In the genomic region with DNA sequence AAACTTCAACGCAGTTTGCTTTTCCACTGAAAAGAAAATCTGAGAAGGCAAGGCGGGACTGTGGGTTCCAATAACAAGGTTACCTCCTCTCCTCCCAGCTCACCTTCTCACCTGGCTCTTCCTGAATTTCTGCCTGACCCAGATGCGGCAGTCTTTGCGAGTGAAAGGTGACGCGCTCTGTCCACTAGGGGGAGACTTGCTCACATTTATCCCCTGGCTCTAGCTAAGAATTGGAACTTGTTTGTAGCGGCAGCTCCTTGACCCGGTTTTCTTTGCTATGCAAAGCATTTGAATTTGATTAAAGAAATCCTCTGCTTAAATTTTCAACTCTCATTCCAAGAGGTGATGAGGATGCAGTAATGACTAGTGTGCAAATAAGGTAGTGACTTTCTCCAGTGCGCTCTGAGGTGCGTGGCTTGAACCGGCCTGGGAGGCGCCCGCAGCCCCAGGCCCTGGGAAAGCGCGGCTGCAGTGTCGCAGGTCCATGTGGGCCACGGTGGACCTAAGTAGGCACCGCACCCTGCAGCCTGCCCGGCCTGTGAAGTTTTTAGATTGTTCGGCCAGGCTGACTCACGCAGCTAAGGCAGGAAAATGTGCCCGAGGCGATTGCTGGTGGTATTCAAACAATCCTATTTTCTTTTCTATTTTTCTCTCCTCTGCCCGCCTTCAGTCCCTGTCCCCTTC, we compare ENCODE assay signal across 1 cellular context.
TF ChIP-seq lines count a peak whose summit lies in the region.

No MANE protein-coding gene starts in this region.

TF ChIP-seq in SK-N-SH, 30 proteins besides CTCF, POLR2A, EP300 and RAD21 (continued from another document):
- TF ChIP-seq GATA2 (CRISPR knock-in tag; IDR thresholded peaks at IDR 0.05) (no peak), YY1 (IDR thresholded peaks at IDR 0.05; ENCODE audit: low read depth) (no peak), FOXM1 (IDR thresholded peaks at IDR 0.05; ENCODE audit: low read depth) (no peak), RCOR1 (IDR thresholded peaks at IDR 0.05; ENCODE audit: low read length) (no peak; the same call in 1 of the 2 replicates), CHD2 (IDR thresholded peaks at IDR 0.05; ENCODE audit: low read length, partially characterized antibody) (peak; percentile 36), JUND (IDR thresholded peaks at IDR 0.05) (no peak), GABPA (IDR thresholded peaks at IDR 0.05; ENCODE audit: low read depth) (no peak), FOXJ3 (CRISPR knock-in tag; IDR thresholded peaks at IDR 0.05) (no peak), NFIC (IDR thresholded peaks at IDR 0.05; ENCODE audit: borderline replicate concordance) (no peak)
- TF ChIP-seq, protein P1, sequence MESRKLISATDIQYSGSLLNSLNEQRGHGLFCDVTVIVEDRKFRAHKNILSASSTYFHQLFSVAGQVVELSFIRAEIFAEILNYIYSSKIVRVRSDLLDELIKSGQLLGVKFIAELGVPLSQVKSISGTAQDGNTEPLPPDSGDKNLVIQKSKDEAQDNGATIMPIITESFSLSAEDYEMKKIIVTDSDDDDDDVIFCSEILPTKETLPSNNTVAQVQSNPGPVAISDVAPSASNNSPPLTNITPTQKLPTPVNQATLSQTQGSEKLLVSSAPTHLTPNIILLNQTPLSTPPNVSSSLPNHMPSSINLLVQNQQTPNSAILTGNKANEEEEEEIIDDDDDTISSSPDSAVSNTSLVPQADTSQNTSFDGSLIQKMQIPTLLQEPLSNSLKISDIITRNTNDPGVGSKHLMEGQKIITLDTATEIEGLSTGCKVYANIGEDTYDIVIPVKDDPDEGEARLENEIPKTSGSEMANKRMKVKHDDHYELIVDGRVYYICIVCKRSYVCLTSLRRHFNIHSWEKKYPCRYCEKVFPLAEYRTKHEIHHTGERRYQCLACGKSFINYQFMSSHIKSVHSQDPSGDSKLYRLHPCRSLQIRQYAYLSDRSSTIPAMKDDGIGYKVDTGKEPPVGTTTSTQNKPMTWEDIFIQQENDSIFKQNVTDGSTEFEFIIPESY (IDR thresholded peaks at IDR 0.05; ENCODE audit: borderline replicate concordance, low read depth): no peak
- TF ChIP-seq, protein P2, sequence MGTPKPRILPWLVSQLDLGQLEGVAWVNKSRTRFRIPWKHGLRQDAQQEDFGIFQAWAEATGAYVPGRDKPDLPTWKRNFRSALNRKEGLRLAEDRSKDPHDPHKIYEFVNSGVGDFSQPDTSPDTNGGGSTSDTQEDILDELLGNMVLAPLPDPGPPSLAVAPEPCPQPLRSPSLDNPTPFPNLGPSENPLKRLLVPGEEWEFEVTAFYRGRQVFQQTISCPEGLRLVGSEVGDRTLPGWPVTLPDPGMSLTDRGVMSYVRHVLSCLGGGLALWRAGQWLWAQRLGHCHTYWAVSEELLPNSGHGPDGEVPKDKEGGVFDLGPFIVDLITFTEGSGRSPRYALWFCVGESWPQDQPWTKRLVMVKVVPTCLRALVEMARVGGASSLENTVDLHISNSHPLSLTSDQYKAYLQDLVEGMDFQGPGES (IDR thresholded peaks at IDR 0.05; ENCODE audit: low read depth, low read length): no peak
